9 cellular contexts compared by ENCODE assay signal in the genomic region with DNA sequence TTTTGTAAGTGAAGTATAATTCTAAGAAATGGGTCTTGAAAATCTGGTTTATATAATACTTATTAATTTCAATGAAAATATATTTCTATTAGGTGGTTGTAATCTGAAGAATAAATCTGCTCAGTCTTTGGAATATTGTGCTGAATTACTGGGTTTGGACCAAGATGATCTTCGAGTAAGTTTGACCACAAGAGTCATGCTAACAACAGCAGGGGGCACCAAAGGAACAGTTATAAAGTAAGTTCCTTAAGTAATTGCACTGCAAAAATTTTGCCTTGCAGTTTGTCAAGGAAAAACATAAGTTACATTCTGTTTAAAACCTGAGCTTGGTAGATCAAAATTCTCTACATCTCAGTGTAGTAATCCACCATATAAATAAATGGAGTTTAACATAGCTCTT.
DNase-seq lines count a peak whose midpoint lies in the region; ATAC-seq and TF ChIP-seq lines count a peak whose summit lies in the region.
"Had no signal": no experiment of that assay in that cellular context is flagged by ENCODE, and none has a peak within 500 bp of the region (broad histone marks: within the 10 kb centered on the region; RNA-seq: fewer than 3 reads in every experiment).

No MANE protein-coding gene starts in this region.

- H3K9me3 Mint-ChIP-seq in activated CD4-positive, alpha-beta T cell treated with anti-CD3 and anti-CD28 coated beads, Interleukin-2, amount 10 ng/mL, durations not matched to agents 7 days and 5 days, result no peaks in the 10 kb centered on the region
- no peaks in the 10 kb centered on the region for H3K9me3 Mint-ChIP-seq in activated CD4-positive, alpha-beta memory T cell treated with anti-CD3 and anti-CD28 coated beads, Interleukin-2, amount 10 ng/mL, durations not matched to agents 7 days and 5 days
- H3K9me3 Mint-ChIP-seq: memory B cell had no signal

- H3K36me3 Mint-ChIP-seq in activated CD4-positive, alpha-beta T cell treated with anti-CD3 and anti-CD28 coated beads, Interleukin-2, amount 10 ng/mL, durations not matched to agents 7 days and 5 days (ENCODE audit: low read depth), result no peaks in the 10 kb centered on the region
- H3K36me3 Mint-ChIP-seq in activated CD4-positive, alpha-beta memory T cell treated with anti-CD3 and anti-CD28 coated beads, Interleukin-2, amount 10 ng/mL, durations not matched to agents 7 days and 5 days (ENCODE audit: low read depth), result no peaks in the 10 kb centered on the region
- H3K36me3 Mint-ChIP-seq: memory B cell had no signal

- no peak overlapping the region for H3K4me2 ChIP-seq in Loucy (ENCODE audit: low read depth, low read length, poor library complexity, severe bottlenecking)

- intact Hi-C loops in lower leg skin (cut with DNase I; ENCODE audit: low total_unique reads), result no loop called here

- H3K79me2 ChIP-seq in Loucy (ENCODE audit: insufficient read depth, low read length), result no peaks in the 10 kb centered on the region

- peaks cover 4% of the 10 kb centered on the region for H3K27me3 Mint-ChIP-seq in activated CD4-positive, alpha-beta T cell treated with anti-CD3 and anti-CD28 coated beads, Interleukin-2, amount 10 ng/mL, durations not matched to agents 7 days and 5 days
- peaks cover 3% of the 10 kb centered on the region for H3K27me3 Mint-ChIP-seq in activated CD4-positive, alpha-beta memory T cell treated with anti-CD3 and anti-CD28 coated beads, Interleukin-2, amount 10 ng/mL, durations not matched to agents 7 days and 5 days

- DNase-seq in ACHN, result peak; percentile 62
- peak; percentile 54 for DNase-seq in Daoy (ENCODE audit: low read depth)
- DNase-seq in activated CD4-positive, alpha-beta T cell treated with anti-CD3 and anti-CD28 coated beads, Interleukin-2, amount 10 ng/mL, durations not matched to agents 7 days and 5 days, result peak; percentile 33
- peak; percentile 81 for DNase-seq in iris pigment epithelial cell (ENCODE audit: low read depth)
- no peak for DNase-seq in lower leg skin (ENCODE audit: low spot score in 2 of 2)
- DNase-seq in activated CD4-positive, alpha-beta memory T cell treated with anti-CD3 and anti-CD28 coated beads, Interleukin-2, amount 10 ng/mL, durations not matched to agents 7 days and 5 days, result no peak

- H3K9me3 ChIP-seq in Loucy (ENCODE audit: insufficient read depth, low read depth, low read length), result no peaks in the 10 kb centered on the region

- H3K4me1 Mint-ChIP-seq in activated CD4-positive, alpha-beta T cell treated with anti-CD3 and anti-CD28 coated beads, Interleukin-2, amount 10 ng/mL, durations not matched to agents 7 days and 5 days, result no peaks in the 10 kb centered on the region
- no peaks in the 10 kb centered on the region for H3K4me1 Mint-ChIP-seq in activated CD4-positive, alpha-beta memory T cell treated with anti-CD3 and anti-CD28 coated beads, Interleukin-2, amount 10 ng/mL, durations not matched to agents 7 days and 5 days
- H3K4me1 Mint-ChIP-seq: memory B cell had no signal

- 12 to 29% methylated on average over 1 of the region's 1 CpG for WGBS in lower leg skin, 2 donors

- peak; percentile 66 for TF ChIP-seq CTCF in Loucy (conservative IDR thresholded peaks at IDR 0.05; ENCODE audit: low read length)
- no peak for TF ChIP-seq CTCF in lower leg skin (IDR thresholded peaks at IDR 0.05)

- no peak overlapping the region; the same call in 1 of the 2 replicates for H2AFZ ChIP-seq in Loucy (ENCODE audit: low read length)

- H3K9me2 ChIP-seq in Loucy (replicated peaks; ENCODE audit: low read depth, low read length), result no peaks in the 10 kb centered on the region

- H3K27me3 ChIP-seq in Loucy (ENCODE audit: insufficient read depth, low read length, poor library complexity, severe bottlenecking), result no peaks in the 10 kb centered on the region

- no peaks in the 10 kb centered on the region for H3K36me3 ChIP-seq in Loucy (ENCODE audit: insufficient read depth, low read length)

- no peak overlapping the region for H3K4me3 Mint-ChIP-seq in activated CD4-positive, alpha-beta T cell treated with anti-CD3 and anti-CD28 coated beads, Interleukin-2, amount 10 ng/mL, durations not matched to agents 7 days and 5 days
- H3K4me3 Mint-ChIP-seq in activated CD4-positive, alpha-beta memory T cell treated with anti-CD3 and anti-CD28 coated beads, Interleukin-2, amount 10 ng/mL, durations not matched to agents 7 days and 5 days, result no peak overlapping the region
- H3K4me3 Mint-ChIP-seq: memory B cell had no signal

- H3K27ac Mint-ChIP-seq in activated CD4-positive, alpha-beta T cell treated with anti-CD3 and anti-CD28 coated beads, Interleukin-2, amount 10 ng/mL, durations not matched to agents 7 days and 5 days, result no peak overlapping the region
- no peak overlapping the region for H3K27ac Mint-ChIP-seq in activated CD4-positive, alpha-beta memory T cell treated with anti-CD3 and anti-CD28 coated beads, Interleukin-2, amount 10 ng/mL, durations not matched to agents 7 days and 5 days
- H3K27ac Mint-ChIP-seq: memory B cell had no signal

- no peak overlapping the region for H3K9ac ChIP-seq in Loucy (ENCODE audit: low read depth, low read length, poor library complexity, severe bottlenecking)

- in situ Hi-C loops in ACHN (cut with HindIII; ENCODE audit: low pct_ligation_motif_present, low pct_unique_long_range_greater_than_20kb, low sequenced_read_pairs), result no loop called here

- POLR2A ChIA-PET in activated CD4-positive, alpha-beta T cell treated with anti-CD3 and anti-CD28 coated beads, Interleukin-2, amount 10 ng/mL, durations not matched to agents 7 days and 5 days (lab: Charles Lee), result no interaction called here
- POLR2A ChIA-PET in activated CD4-positive, alpha-beta memory T cell treated with anti-CD3 and anti-CD28 coated beads, Interleukin-2, amount 10 ng/mL, durations not matched to agents 7 days and 5 days (lab: Charles Lee), result no interaction called here

- no peaks in the 10 kb centered on the region for H3F3A ChIP-seq in Loucy (ENCODE audit: low read depth)

- no peak for ATAC-seq in HG03045 (IDR thresholded peaks at IDR 0.05; ENCODE audit: unreplicated experiment)

- H3K4me3 ChIP-seq in Loucy (ENCODE audit: low read length, poor library complexity, severe bottlenecking) (no peak overlapping the region), lower leg skin (ENCODE audit: low read depth, poor library complexity, severe bottlenecking) (no peak overlapping the region)

- H4K20me1 ChIP-seq in Loucy (ENCODE audit: insufficient read depth, low read length, poor library complexity, severe bottlenecking), result no peaks in the 10 kb centered on the region

- no peak for TF ChIP-seq POLR2A in lower leg skin (IDR thresholded peaks at IDR 0.05)

- CTCF ChIA-PET in activated CD4-positive, alpha-beta T cell treated with anti-CD3 and anti-CD28 coated beads, Interleukin-2, amount 10 ng/mL, durations not matched to agents 7 days and 5 days (lab: Charles Lee), result no interaction called here
- CTCF ChIA-PET in activated CD4-positive, alpha-beta memory T cell treated with anti-CD3 and anti-CD28 coated beads, Interleukin-2, amount 10 ng/mL, durations not matched to agents 7 days and 5 days (lab: Charles Lee), result interaction anchor here (0.8 to 1.0 kb wide), 2 partner anchors 9 to 17 kb away, joined by 3 to 4 read pairs; no protein-coding TSS in a partner anchor

- H3K4me1 ChIP-seq in Loucy (ENCODE audit: insufficient read depth, low read length, poor library complexity, severe bottlenecking), result no peaks in the 10 kb centered on the region

Comparison
In these comparisons a context has a peak if more than half of its experiments do, and no peak if none do; other contexts are left out.
1. DNase-seq: peak in ACHN (single experiment), Daoy (single experiment), activated CD4-positive, alpha-beta T cell treated with anti-CD3 and anti-CD28 coated beads, Interleukin-2, amount 10 ng/mL, durations not matched to agents 7 days and 5 days (single experiment) and iris pigment epithelial cell (single experiment); none in lower leg skin (0 of 2) and activated CD4-positive, alpha-beta memory T cell treated with anti-CD3 and anti-CD28 coated beads, Interleukin-2, amount 10 ng/mL, durations not matched to agents 7 days and 5 days (single experiment).